2 cellular contexts compared by ENCODE assay signal in genomic region chr18:2524860-2525259, GRCh38. TPM values are rescaled to one million over a fixed set of nuclear protein-coding genes. Genes with fewer than 3 reads are reported as not detected.
"Had no signal": no experiment of that assay in that cellular context is flagged by ENCODE, and none has a peak within 500 bp of the region (broad histone marks: within the 10 kb centered on the region; RNA-seq: fewer than 3 reads in every experiment).

No MANE protein-coding gene starts in this region.

RNA-seq across cellular contexts. Expression of gene METTL4, which starts 46.4 kb away (rescaled TPM):
- total RNA-seq: ascending aorta had no signal

RNA-seq across cellular contexts. Expression of gene NDC80, which starts 46.5 kb away (rescaled TPM):
- total RNA-seq: ascending aorta, body of pancreas had no signal
